ENCODE assay signal across 8 cellular contexts in genomic region chr22:38317237-38317994, GRCh38. TPM values are rescaled to one million over a fixed set of nuclear protein-coding genes. Genes with fewer than 3 reads are reported as not detected.
DNase-seq lines count a peak whose midpoint lies in the region; ATAC-seq and TF ChIP-seq lines count a peak whose summit lies in the region.

TSS of gene CSNK1E (minus strand) at chr22:38317433. CDS start at chr22:38314157, 3,276 bp downstream.

- TF ChIP-seq RAD21 in neural cell (conservative IDR thresholded peaks at IDR 0.05): no peak

- peak within 1 kb of the TSS; percentile 98 for H3K27ac ChIP-seq in RWPE2 (ENCODE audit: poor library complexity, severe bottlenecking)
- H3K27ac ChIP-seq in foreskin keratinocyte: peak within 1 kb of the TSS; percentile 91
- peak within 1 kb of the TSS; percentile 96 for H3K27ac ChIP-seq in neural cell (ENCODE audit: low read length)

- no peaks in the 10 kb centered on the region for H3K27me3 ChIP-seq in RWPE2 (ENCODE audit: insufficient read depth, poor library complexity, severe bottlenecking)
- no peaks in the 10 kb centered on the region for H3K27me3 ChIP-seq in foreskin keratinocyte
- H3K27me3 ChIP-seq in neural cell (ENCODE audit: insufficient read depth, low read depth, low read length): no peaks in the 10 kb centered on the region

- peak within 1 kb of the TSS; percentile 76 for H2AFZ ChIP-seq in neural cell (ENCODE audit: low read depth, low read length)

- ATAC-seq in HG03045 (IDR thresholded peaks at IDR 0.05; ENCODE audit: unreplicated experiment) (peak; percentile 45), RWPE2 (ENCODE audit: low read depth) (peak; percentile 7), foreskin keratinocyte (peak; percentile 14), HG03095 (IDR thresholded peaks at IDR 0.05; ENCODE audit: unreplicated experiment) (no peak)

- H3K4me1 ChIP-seq in RWPE2 (ENCODE audit: insufficient read depth, poor library complexity, severe bottlenecking) (peaks cover 32% of the 10 kb centered on the region), foreskin keratinocyte (peaks cover 19% of the 10 kb centered on the region)

- peaks cover 28% of the 10 kb centered on the region for H4K20me1 ChIP-seq in neural cell (ENCODE audit: insufficient read depth)

- no peak for TF ChIP-seq EP300 in neural cell (conservative IDR thresholded peaks at IDR 0.05; ENCODE audit: poor library complexity, severe bottlenecking)

- H3F3A ChIP-seq in neural cell (ENCODE audit: insufficient read depth, low read length, poor library complexity, severe bottlenecking): peaks cover 5% of the 10 kb centered on the region

- H3K4me3 ChIP-seq in RWPE2 (ENCODE audit: severe bottlenecking): peak within 1 kb of the TSS; percentile 94
- H3K4me3 ChIP-seq in neural cell (ENCODE audit: low read length): peak within 1 kb of the TSS; percentile 93

- no peak for TF ChIP-seq CTCF in RWPE2 (IDR thresholded peaks at IDR 0.05; ENCODE audit: poor library complexity, severe bottlenecking)
- no peak for TF ChIP-seq CTCF in foreskin keratinocyte (conservative IDR thresholded peaks at IDR 0.05)
- no peak for TF ChIP-seq CTCF in neural cell (IDR thresholded peaks at IDR 0.05; ENCODE audit: poor library complexity, severe bottlenecking)

- H3K79me2 ChIP-seq in neural cell (replicated peaks; ENCODE audit: insufficient read depth, low read length): peaks cover 43% of the 10 kb centered on the region

- H3K36me3 ChIP-seq in RWPE2 (ENCODE audit: low read depth) (peaks cover 22% of the 10 kb centered on the region), neural cell (ENCODE audit: insufficient read depth, low read length) (no peaks in the 10 kb centered on the region)

- peak within 1 kb of the TSS; percentile 99 for H3K4me2 ChIP-seq in neural cell (ENCODE audit: low read length)

- H3K9me3 ChIP-seq in RWPE2 (ENCODE audit: severe bottlenecking): no peaks in the 10 kb centered on the region
- no peaks in the 10 kb centered on the region for H3K9me3 ChIP-seq in neural cell (ENCODE audit: low read length)

- H3K9me2 ChIP-seq in neural cell (ENCODE audit: insufficient read depth, low read length): no peaks in the 10 kb centered on the region

- DNase-seq in ELF-1 (ENCODE audit: low read depth, low spot score) (peak; percentile 66), RWPE2 (ENCODE audit: low spot score) (no peak), foreskin keratinocyte (peak in 1 of 2 donors; percentile 41), stromal cell of bone marrow (ENCODE audit: low read depth) (peak; percentile 51)
- peak; percentile 30 to 72 (median 42) for DNase-seq in activated naive CD4-positive, alpha-beta T cell (lab: John Stamatoyannopoulos, UW)

- peak within 1 kb of the TSS; percentile 97 for H3K9ac ChIP-seq in neural cell (ENCODE audit: low read length)

TF ChIP-seq in neural cell, 6 proteins besides CTCF, POLR2A, EP300 and RAD21:
- TF ChIP-seq MXI1 (conservative IDR thresholded peaks at IDR 0.05; ENCODE audit: poor library complexity, severe bottlenecking) (no peak), SMC3 (conservative IDR thresholded peaks at IDR 0.05; ENCODE audit: poor library complexity) (peak; percentile 30), TAF1 (IDR thresholded peaks at IDR 0.05; ENCODE audit: low read depth) (no peak), REST (IDR thresholded peaks at IDR 0.05; ENCODE audit: borderline replicate concordance) (peak; percentile 14), POLR2AphosphoS5 (IDR thresholded peaks at IDR 0.05) (peak; percentile 74)

RNA-seq across cellular contexts. Expression of gene CSNK1E, which starts in this region (rescaled TPM):
- total RNA-seq in foreskin keratinocyte: 194 and 204 TPM in 2 replicates
- polyA plus RNA-seq in foreskin keratinocyte: 134 and 153 TPM in 2 replicates
- 230 and 254 TPM in 2 replicates for polyA plus RNA-seq in neural cell
- 234 and 256 TPM in 2 replicates for polyA minus RNA-seq in neural cell
